2 cellular contexts compared by ENCODE assay signal in the genomic region with DNA sequence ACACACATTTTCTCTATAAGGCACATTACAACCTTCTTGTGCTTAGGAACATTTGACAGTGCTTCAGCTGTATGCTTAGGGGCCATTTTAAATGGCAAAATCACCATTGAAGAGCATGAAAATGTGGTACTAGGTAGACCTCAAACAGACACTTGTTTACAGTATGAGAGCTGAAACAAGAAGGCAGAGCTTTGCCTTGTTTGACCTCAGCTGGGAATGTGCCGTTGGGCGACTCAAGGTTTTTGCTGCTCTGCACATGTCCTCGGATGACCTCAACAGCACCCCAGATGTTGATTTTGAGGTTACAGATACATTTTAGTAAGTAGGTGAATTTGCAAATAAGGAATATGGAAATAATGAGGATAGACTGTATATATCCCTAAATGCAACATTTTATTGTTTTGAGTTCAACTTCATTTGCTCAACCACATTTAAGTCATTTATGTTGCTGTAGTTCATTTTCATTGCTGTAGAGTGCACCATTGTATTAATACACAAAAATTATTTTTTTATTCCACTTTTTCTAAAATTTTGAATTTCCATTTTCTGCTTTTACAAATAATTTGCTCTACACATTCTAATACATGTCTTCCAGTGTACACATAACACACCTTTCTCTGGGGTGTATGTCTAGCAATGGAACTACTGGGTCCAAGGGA.
TF ChIP-seq lines count a peak whose summit lies in the region.

No MANE protein-coding gene starts in this region.

TF ChIP-seq in HepG2, 621 proteins besides CTCF, POLR2A, EP300 and RAD21 (continued from another document and continues in another):
- TF ChIP-seq, protein P1, sequence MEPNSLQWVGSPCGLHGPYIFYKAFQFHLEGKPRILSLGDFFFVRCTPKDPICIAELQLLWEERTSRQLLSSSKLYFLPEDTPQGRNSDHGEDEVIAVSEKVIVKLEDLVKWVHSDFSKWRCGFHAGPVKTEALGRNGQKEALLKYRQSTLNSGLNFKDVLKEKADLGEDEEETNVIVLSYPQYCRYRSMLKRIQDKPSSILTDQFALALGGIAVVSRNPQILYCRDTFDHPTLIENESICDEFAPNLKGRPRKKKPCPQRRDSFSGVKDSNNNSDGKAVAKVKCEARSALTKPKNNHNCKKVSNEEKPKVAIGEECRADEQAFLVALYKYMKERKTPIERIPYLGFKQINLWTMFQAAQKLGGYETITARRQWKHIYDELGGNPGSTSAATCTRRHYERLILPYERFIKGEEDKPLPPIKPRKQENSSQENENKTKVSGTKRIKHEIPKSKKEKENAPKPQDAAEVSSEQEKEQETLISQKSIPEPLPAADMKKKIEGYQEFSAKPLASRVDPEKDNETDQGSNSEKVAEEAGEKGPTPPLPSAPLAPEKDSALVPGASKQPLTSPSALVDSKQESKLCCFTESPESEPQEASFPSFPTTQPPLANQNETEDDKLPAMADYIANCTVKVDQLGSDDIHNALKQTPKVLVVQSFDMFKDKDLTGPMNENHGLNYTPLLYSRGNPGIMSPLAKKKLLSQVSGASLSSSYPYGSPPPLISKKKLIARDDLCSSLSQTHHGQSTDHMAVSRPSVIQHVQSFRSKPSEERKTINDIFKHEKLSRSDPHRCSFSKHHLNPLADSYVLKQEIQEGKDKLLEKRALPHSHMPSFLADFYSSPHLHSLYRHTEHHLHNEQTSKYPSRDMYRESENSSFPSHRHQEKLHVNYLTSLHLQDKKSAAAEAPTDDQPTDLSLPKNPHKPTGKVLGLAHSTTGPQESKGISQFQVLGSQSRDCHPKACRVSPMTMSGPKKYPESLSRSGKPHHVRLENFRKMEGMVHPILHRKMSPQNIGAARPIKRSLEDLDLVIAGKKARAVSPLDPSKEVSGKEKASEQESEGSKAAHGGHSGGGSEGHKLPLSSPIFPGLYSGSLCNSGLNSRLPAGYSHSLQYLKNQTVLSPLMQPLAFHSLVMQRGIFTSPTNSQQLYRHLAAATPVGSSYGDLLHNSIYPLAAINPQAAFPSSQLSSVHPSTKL (CRISPR knock-in tag; IDR thresholded peaks at IDR 0.05): no peak
- TF ChIP-seq ZMYM4 (CRISPR knock-in tag; IDR thresholded peaks at IDR 0.05) (peak; percentile 62), ZNF780A (CRISPR knock-in tag; IDR thresholded peaks at IDR 0.05) (no peak), POGZ (CRISPR knock-in tag; IDR thresholded peaks at IDR 0.05) (no peak), PRPF4 (IDR thresholded peaks at IDR 0.05; ENCODE audit: low read depth, low read length, poor library complexity, severe bottlenecking) (no peak), SYNCRIP (IDR thresholded peaks at IDR 0.05; ENCODE audit: insufficient read depth, low read depth, low read length) (no peak), STAG1 (CRISPR knock-in tag; IDR thresholded peaks at IDR 0.05) (no peak), ZNF383 (CRISPR knock-in tag; IDR thresholded peaks at IDR 0.05; ENCODE audit: borderline replicate concordance) (no peak), FOXO1 (CRISPR knock-in tag; IDR thresholded peaks at IDR 0.05) (peak; percentile 35; the same call in 1 of the 2 replicates), ZFX (CRISPR knock-in tag; IDR thresholded peaks at IDR 0.05; ENCODE audit: low read depth) (no peak), RXRB (CRISPR knock-in tag; IDR thresholded peaks at IDR 0.05; ENCODE audit: borderline replicate concordance) (peak; percentile 90), FOXA1 (IDR thresholded peaks at IDR 0.05) (no peak), FOXA1 (CRISPR knock-in tag; IDR thresholded peaks at IDR 0.05) (0 out of 2 replicates have a peak, but pooled peaks have one; percentile 52), FOXJ3 (CRISPR knock-in tag; IDR thresholded peaks at IDR 0.05; ENCODE audit: borderline replicate concordance) (0 out of 2 replicates have a peak, but pooled peaks have one; percentile 26), RXRA (CRISPR knock-in tag; IDR thresholded peaks at IDR 0.05) (peak; percentile 68; the same call in 1 of the 2 replicates), SALL1 (CRISPR knock-in tag; IDR thresholded peaks at IDR 0.05) (peak; percentile 38; the same call in 1 of the 2 replicates), RAD51 (IDR thresholded peaks at IDR 0.05; ENCODE audit: borderline replicate concordance) (no peak), ZFP36 (IDR thresholded peaks at IDR 0.05; ENCODE audit: borderline replicate concordance, low read depth, low read length, partially characterized antibody) (no peak), SOX13 (IDR thresholded peaks at IDR 0.05) (no peak), SOX13 (CRISPR knock-in tag; conservative IDR thresholded peaks at IDR 0.05 in 1 of 2, IDR thresholded peaks at IDR 0.05 in 1 of 2) (peak in 1 of 2 experiments; percentile 52; a peak in 1 of 4 replicates)
- TF ChIP-seq, protein P2, sequence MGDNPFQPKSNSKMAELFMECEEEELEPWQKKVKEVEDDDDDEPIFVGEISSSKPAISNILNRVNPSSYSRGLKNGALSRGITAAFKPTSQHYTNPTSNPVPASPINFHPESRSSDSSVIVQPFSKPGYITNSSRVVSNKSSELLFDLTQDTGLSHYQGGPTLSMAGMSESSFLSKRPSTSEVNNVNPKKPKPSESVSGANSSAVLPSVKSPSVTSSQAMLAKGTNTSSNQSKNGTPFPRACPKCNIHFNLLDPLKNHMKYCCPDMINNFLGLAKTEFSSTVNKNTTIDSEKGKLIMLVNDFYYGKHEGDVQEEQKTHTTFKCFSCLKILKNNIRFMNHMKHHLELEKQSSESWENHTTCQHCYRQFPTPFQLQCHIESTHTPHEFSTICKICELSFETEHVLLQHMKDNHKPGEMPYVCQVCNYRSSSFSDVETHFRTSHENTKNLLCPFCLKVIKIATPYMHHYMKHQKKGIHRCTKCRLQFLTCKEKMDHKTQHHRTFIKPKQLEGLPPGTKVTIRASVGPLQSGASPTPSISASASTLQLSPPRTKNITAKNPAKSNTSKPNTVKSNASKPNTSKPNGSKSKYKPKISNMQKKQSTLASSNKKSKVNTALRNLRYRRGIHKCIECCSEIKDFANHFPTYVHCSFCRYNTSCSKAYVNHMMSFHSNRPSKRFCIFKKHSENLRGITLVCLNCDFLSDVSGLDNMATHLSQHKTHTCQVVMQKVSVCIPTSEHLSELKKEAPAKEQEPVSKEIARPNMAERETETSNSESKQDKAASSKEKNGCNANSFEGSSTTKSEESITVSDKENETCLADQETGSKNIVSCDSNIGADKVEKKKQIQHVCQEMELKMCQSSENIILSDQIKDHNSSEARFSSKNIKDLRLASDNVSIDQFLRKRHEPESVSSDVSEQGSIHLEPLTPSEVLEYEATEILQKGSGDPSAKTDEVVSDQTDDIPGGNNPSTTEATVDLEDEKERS (CRISPR knock-in tag; IDR thresholded peaks at IDR 0.05): no peak
- TF ChIP-seq, protein P3, sequence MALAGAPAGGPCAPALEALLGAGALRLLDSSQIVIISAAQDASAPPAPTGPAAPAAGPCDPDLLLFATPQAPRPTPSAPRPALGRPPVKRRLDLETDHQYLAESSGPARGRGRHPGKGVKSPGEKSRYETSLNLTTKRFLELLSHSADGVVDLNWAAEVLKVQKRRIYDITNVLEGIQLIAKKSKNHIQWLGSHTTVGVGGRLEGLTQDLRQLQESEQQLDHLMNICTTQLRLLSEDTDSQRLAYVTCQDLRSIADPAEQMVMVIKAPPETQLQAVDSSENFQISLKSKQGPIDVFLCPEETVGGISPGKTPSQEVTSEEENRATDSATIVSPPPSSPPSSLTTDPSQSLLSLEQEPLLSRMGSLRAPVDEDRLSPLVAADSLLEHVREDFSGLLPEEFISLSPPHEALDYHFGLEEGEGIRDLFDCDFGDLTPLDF (CRISPR knock-in tag; IDR thresholded peaks at IDR 0.05): no peak
- TF ChIP-seq, protein P4, sequence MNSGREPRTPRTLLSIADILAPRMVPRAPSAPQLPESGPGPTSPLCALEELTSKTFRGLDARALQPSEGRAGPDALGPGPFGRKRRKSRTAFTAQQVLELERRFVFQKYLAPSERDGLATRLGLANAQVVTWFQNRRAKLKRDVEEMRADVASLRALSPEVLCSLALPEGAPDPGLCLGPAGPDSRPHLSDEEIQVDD (CRISPR knock-in tag; IDR thresholded peaks at IDR 0.05; ENCODE audit: borderline replicate concordance): no peak

TF ChIP-seq in HEK293T, 16 proteins besides CTCF, POLR2A, EP300 and RAD21 (continued from another document):
- TF ChIP-seq, protein P5, sequence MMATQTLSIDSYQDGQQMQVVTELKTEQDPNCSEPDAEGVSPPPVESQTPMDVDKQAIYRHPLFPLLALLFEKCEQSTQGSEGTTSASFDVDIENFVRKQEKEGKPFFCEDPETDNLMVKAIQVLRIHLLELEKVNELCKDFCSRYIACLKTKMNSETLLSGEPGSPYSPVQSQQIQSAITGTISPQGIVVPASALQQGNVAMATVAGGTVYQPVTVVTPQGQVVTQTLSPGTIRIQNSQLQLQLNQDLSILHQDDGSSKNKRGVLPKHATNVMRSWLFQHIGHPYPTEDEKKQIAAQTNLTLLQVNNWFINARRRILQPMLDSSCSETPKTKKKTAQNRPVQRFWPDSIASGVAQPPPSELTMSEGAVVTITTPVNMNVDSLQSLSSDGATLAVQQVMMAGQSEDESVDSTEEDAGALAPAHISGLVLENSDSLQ (IDR thresholded peaks at IDR 0.05): no peak
